In the genomic region with DNA sequence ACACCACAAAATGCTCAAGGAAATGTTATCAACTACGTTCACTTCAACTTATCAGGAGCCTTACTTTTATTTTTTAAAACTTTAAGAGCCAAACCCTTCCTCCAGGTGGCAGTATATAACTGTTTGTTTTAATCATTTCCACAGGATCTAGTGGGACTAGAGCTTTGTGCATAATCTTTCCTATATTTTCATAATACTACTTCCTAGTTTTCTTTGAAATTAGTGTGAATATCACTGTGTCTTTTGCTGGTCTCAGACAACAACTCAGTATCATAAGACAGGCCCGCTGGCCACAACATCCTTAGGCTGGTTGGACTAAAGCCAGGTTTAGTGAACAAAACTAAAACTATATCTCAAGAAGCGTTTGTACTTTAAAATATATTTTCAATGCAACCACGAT, we compare ENCODE assay signal across 10 cellular contexts.
DNase-seq lines count a peak whose midpoint lies in the region; ATAC-seq and TF ChIP-seq lines count a peak whose summit lies in the region.
"Had no signal": no experiment of that assay in that cellular context is flagged by ENCODE, and none has a peak within 500 bp of the region (broad histone marks: within the 10 kb centered on the region; RNA-seq: fewer than 3 reads in every experiment).

No MANE protein-coding gene starts in this region.

- no peak overlapping the region for H3K4me2 ChIP-seq in OCI-LY7 (ENCODE audit: low read length)

- DNase-seq in DMS 273 treated with DMSO at 0.1 percent for 48 hours (lab: John Stamatoyannopoulos, UW) (peak; percentile 15), KBM-7 (peak; percentile 72), OCI-LY7 (ENCODE audit: low spot score) (peak; percentile 69), dedifferentiated amniotic fluid mesenchymal stem cell (ENCODE audit: extremely low spot score) (peak; percentile 77), middle frontal gyrus (ENCODE audit: extremely low spot score, low spot score) (peak; percentile 66)
- DNase-seq in activated CD4-positive, alpha-beta T cell treated with anti-CD3 and anti-CD28 coated beads for 48 hours = no peak
- DNase-seq: right cardiac atrium had no signal

- no peak overlapping the region for H3K4me3 ChIP-seq in OCI-LY7 (ENCODE audit: low read depth, low read length, poor library complexity, severe bottlenecking)
- H3K4me3 ChIP-seq: SJSA1 had no signal

- no TSS peak for BruUV-seq in OCI-LY7 (replicated peaks; lab: Mats Ljungman, UMichigan)

- no peaks in the 10 kb centered on the region for H3K9me2 ChIP-seq in OCI-LY7 (ENCODE audit: insufficient read depth, low read length)

- in situ Hi-C loops in KBM-7 (cut with MboI; ENCODE audit: low pct_unique_long_range_greater_than_20kb, low sequenced_read_pairs) = loop anchor here (25.0 kb wide), 1 partner anchor 389 kb away; no protein-coding TSS in a partner anchor

- TF ChIP-seq CTCF in OCI-LY7 (conservative IDR thresholded peaks at IDR 0.05; ENCODE audit: low read length) = peak; percentile 92

- no peaks in the 10 kb centered on the region for H3K79me2 ChIP-seq in OCI-LY7 (ENCODE audit: insufficient read depth, low read depth, low read length)

- H3K4me1 ChIP-seq in OCI-LY7 (ENCODE audit: insufficient read depth, low read length, poor library complexity, severe bottlenecking) = no peaks in the 10 kb centered on the region

- no peak overlapping the region for H3K27ac ChIP-seq in OCI-LY7 (ENCODE audit: low read depth, low read length, poor library complexity, severe bottlenecking)
- H3K27ac ChIP-seq: SJSA1 had no signal

- H3K9me3 ChIP-seq in OCI-LY7 (ENCODE audit: low read length) = no peaks in the 10 kb centered on the region
- H3K9me3 ChIP-seq: SJSA1 had no signal

- intact Hi-C loops in OCI-LY7 (cut with micrococcal nuclease; ENCODE audit: unreplicated experiment) = loop anchor here (1.0 kb wide), 2 partner anchors 382 to 406 kb away; no protein-coding TSS in a partner anchor

- no peaks in the 10 kb centered on the region for H4K20me1 ChIP-seq in OCI-LY7 (ENCODE audit: insufficient read depth, low read length)

- ATAC-seq in HG03439 (IDR thresholded peaks at IDR 0.05; ENCODE audit: unreplicated experiment) = no peak
- no peak for ATAC-seq in HG03097 (IDR thresholded peaks at IDR 0.05; ENCODE audit: low FRiP score, unreplicated experiment)

- CTCF ChIA-PET in OCI-LY7 (lab: Charles Lee; ENCODE audit: unreplicated experiment) = interaction anchor here (2.1 kb wide), 1 partner anchor 383 kb away, joined by 10 read pairs; no protein-coding TSS in a partner anchor

- POLR2A ChIA-PET in OCI-LY7 (lab: Charles Lee) = interaction anchor here (0.6 kb wide), 1 partner anchor 198 kb away, joined by 3 read pairs; no protein-coding TSS in a partner anchor

- no peak overlapping the region for H2AFZ ChIP-seq in OCI-LY7 (ENCODE audit: low read length)

- H3K36me3 ChIP-seq in OCI-LY7 (ENCODE audit: insufficient read depth, low read length) = no peaks in the 10 kb centered on the region
- H3K36me3 ChIP-seq: SJSA1 had no signal
